8 cellular contexts compared by ENCODE assay signal in the genomic region with DNA sequence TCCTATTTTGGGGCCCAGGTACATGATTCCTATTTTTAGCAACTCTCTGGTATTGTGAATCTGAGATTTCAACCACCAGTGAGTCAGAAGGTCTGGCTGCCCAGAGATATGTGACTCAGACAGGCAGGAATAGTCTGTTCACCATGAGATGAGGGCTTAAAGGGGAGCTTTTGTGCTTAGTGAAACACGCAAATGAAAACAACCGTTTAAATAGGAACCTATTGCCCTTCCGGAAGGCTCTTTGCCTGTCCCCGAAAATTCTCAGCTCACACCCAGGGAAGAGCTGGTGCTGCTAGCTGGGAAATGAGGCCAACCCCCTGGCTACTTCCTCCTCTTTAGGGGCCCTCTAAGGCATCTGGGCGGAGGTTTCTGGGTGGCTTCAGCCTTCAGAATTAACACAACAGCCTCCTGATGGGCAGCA.
A peak's percentile ranks its signal among the peaks of the same experiment; 100 is the strongest.
DNase-seq lines count a peak whose midpoint lies in the region; ATAC-seq, FAIRE-seq and TF ChIP-seq lines count a peak whose summit lies in the region.

No MANE protein-coding gene starts in this region.

- H3K4me3 ChIP-seq in kidney (ENCODE audit: low read length in 2 of 2) = no peak overlapping the region

- peak; percentile 74 for ATAC-seq in GM19372 (IDR thresholded peaks at IDR 0.05; ENCODE audit: low read depth, unreplicated experiment)
- peak; percentile 86 for ATAC-seq in HG03469 (IDR thresholded peaks at IDR 0.05; ENCODE audit: unreplicated experiment)

- no peak for FAIRE-seq in kidney (lab: Jason Lieb, UNC)
- no peak for FAIRE-seq in D721Med (lab: Jason Lieb, UNC)

- H3K36me3 ChIP-seq in kidney (ENCODE audit: control insufficient read depth in 1 of 2, insufficient read depth in 2 of 2, low read length in 2 of 2) = no peaks in the 10 kb centered on the region

- intact Hi-C loops in kidney (cut with DNase I) = no loop called here

- no peaks in the 10 kb centered on the region for H3K9me3 ChIP-seq in kidney (ENCODE audit: control insufficient read depth in 1 of 2, low read length in 2 of 2)

- peaks cover 4 to 22% of the 10 kb centered on the region in 2 donors for H3K4me1 ChIP-seq in kidney (ENCODE audit: control insufficient read depth in 1 of 2, insufficient read depth in 1 of 2, low read depth in 1 of 2, low read length in 2 of 2)

- peak; percentile 89 for DNase-seq in AG09319 (ENCODE audit: extremely low read depth, low read depth)
- peak; percentile 90 for DNase-seq in amniotic stem cell (lab: John Stamatoyannopoulos, UW)
- no peak for DNase-seq in kidney
- DNase-seq in NCI-H748 treated with DMSO at 0.1 percent for 48 hours (lab: John Stamatoyannopoulos, UW) = no peak
- DNase-seq in D721Med (ENCODE audit: insufficient read length, low spot score) = no peak
- no peak for DNase-seq in NCI-H524 (lab: John Stamatoyannopoulos, UW)

- H3K9ac ChIP-seq in kidney (ENCODE audit: low read length in 2 of 2) = no peak overlapping the region

- no peak for TF ChIP-seq CTCF in AG09319 (IDR thresholded peaks at IDR 0.05; ENCODE audit: low read depth, low read length)
- no peak for TF ChIP-seq CTCF in kidney (IDR thresholded peaks at IDR 0.05; ENCODE audit: borderline replicate concordance, extremely low read depth, insufficient read depth)
- no peak for TF ChIP-seq CTCF in D721Med (IDR thresholded peaks at IDR 0.05; ENCODE audit: insufficient read depth, missing control alignments)

- H3K27ac ChIP-seq in kidney (ENCODE audit: low read depth in 2 of 2, low read length in 2 of 2) = peak overlapping the region; percentile 51 to 88

Comparison
In these comparisons a context has a peak if more than half of its experiments do, and no peak if none do; other contexts are left out.
1. DNase-seq: peak in AG09319 (single experiment) and amniotic stem cell (single experiment); none in kidney (single experiment), NCI-H748 treated with DMSO at 0.1 percent for 48 hours (single experiment), D721Med (single experiment) and NCI-H524 (0 of 2).